In the genomic region with DNA sequence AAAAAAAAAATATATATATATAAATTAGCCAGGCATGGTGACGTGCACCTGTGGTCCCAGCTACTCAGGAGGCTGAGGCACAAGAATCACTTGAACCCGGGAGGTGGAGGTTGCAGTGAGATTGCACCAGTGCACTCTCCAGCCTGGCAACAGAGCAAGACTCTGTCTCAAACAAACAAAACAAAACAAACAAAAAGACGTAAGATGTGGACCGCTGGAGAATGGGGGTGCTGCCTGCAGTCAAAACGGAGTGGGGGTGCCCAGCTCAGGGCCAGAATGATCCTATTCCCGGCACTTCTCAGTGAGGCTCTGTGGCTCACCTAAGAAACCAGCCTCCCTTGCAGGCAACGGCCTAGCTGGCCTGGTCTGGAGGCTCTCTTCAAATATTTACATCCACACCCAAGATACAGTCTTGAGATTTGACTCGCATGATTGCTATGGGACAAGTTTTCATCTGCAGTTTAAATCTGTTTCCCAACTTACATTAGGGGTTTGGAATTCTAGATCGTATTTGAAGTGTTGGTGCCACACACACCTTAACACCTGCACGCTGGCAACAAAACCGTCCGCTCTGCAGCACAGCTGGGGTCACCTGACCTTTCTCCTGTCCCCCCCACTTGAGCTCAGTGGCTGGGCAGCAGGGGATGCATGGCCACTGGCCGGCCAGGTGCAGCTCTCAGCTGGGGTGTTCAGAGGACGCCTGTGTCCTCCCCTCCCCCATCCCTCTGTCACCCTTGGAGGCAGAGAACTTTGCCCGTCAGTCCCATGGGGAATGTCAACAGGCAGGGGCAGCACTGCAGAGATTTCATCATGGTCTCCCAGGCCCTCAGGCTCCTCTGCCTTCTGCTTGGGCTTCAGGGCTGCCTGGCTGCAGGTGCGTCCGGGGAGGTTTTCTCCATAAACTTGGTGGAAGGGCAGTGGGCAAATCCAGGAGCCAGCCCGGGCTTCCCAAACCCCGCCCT, we compare ENCODE assay signal across 17 cellular contexts. TPM values are rescaled to one million over a fixed set of nuclear protein-coding genes. Genes with fewer than 3 reads are reported as not detected.
DNase-seq lines count a peak whose midpoint lies in the region; ATAC-seq and TF ChIP-seq lines count a peak whose summit lies in the region.
"Had no signal": no experiment of that assay in that cellular context is flagged by ENCODE, and none has a peak within 500 bp of the region (broad histone marks: within the 10 kb centered on the region; RNA-seq: fewer than 3 reads in every experiment).

A gene (plus strand): TSS at position 760 of the 962 bp plus-strand sequence. CDS start 51 bp downstream, at position 811.

- no peak within 1 kb of the TSS for H2BK20ac ChIP-seq in H9 (ENCODE audit: low read depth, low read length, poor library complexity, severe bottlenecking)

- WGBS in H9 (ENCODE audit: extremely low coverage, insufficient read length, low lambda C conversion rate) = no CpG with 5 or more reads among the region's 19 CpGs

- H3K9ac ChIP-seq in H9 (ENCODE audit: extremely low read depth, insufficient read length, low read length) = no peak within 1 kb of the TSS
- H3K9ac ChIP-seq: parathyroid adenoma had no signal

- H3K4me2 ChIP-seq in H9 (ENCODE audit: insufficient read depth, insufficient read length, low read length) = no peak within 1 kb of the TSS

- H3K4me3 Mint-ChIP-seq in H9 (no peak within 1 kb of the TSS), osteocyte (ENCODE audit: unreplicated experiment) (no peak within 1 kb of the TSS)
- H3K4me3 Mint-ChIP-seq: activated naive CD4-positive, alpha-beta T cell treated with anti-CD3 and anti-CD28 coated beads, Interleukin-2, amount 10 ng/mL, durations not matched to agents 7 days and 5 days had no signal

- peak within 1 kb of the TSS; percentile 18; the same call in 1 of the 2 replicates for H3K4me3 ChIP-seq in WERI-Rb-1 (ENCODE audit: low read depth, low read length)

- peaks cover 4% of the 10 kb centered on the region for H3K23me2 ChIP-seq in H9 (ENCODE audit: insufficient read length, low read depth, low read length, poor library complexity, severe bottlenecking)

- no peaks in the 10 kb centered on the region; the same call in 1 of the 2 replicates for H3K4me1 ChIP-seq in H9 (ENCODE audit: insufficient read depth, low read length)
- H3K4me1 ChIP-seq: parathyroid adenoma had no signal

- H3K27ac Mint-ChIP-seq in H9 (no peak within 1 kb of the TSS; a peak in 1 of 7 replicates), osteocyte (ENCODE audit: unreplicated experiment) (no peak within 1 kb of the TSS)
- H3K27ac Mint-ChIP-seq: activated naive CD4-positive, alpha-beta T cell treated with anti-CD3 and anti-CD28 coated beads, Interleukin-2, amount 10 ng/mL, durations not matched to agents 7 days and 5 days; immature natural killer cell had no signal

- no peak within 1 kb of the TSS for H2AFZ ChIP-seq in H9 (ENCODE audit: low read length)
- H2AFZ ChIP-seq: parathyroid adenoma had no signal

- H3K4me1 Mint-ChIP-seq in H9 = peaks cover 7 to 19% of the 10 kb centered on the region in 2 experiments; a peak in 2 of 4 replicates
- no peaks in the 10 kb centered on the region for H3K4me1 Mint-ChIP-seq in osteocyte (ENCODE audit: unreplicated experiment)
- H3K4me1 Mint-ChIP-seq: activated naive CD4-positive, alpha-beta T cell treated with anti-CD3 and anti-CD28 coated beads, Interleukin-2, amount 10 ng/mL, durations not matched to agents 7 days and 5 days had no signal

- peak within 1 kb of the TSS; percentile 2 for H3K18ac ChIP-seq in H9 (ENCODE audit: insufficient read length, low read depth, low read length)

- H3K23ac ChIP-seq in H9 (ENCODE audit: insufficient read length, low read depth, low read length) = no peak within 1 kb of the TSS

- H3K14ac ChIP-seq in H9 (ENCODE audit: insufficient read depth, low read length) = peak within 1 kb of the TSS; percentile 43; the same call in 1 of the 2 replicates

- peaks cover 3 to 4% of the 10 kb centered on the region in 2 experiments; a peak in 4 of 5 replicates for H3K9me3 Mint-ChIP-seq in H9
- H3K9me3 Mint-ChIP-seq in osteocyte (ENCODE audit: unreplicated experiment) = no peaks in the 10 kb centered on the region
- H3K9me3 Mint-ChIP-seq: activated naive CD4-positive, alpha-beta T cell treated with anti-CD3 and anti-CD28 coated beads, Interleukin-2, amount 10 ng/mL, durations not matched to agents 7 days and 5 days; immature natural killer cell had no signal

- H3K36me3 ChIP-seq in WERI-Rb-1 = no peaks in the 10 kb centered on the region
- H3K36me3 ChIP-seq: brain microvascular endothelial cell had no signal

- no peak within 1 kb of the TSS for H4K91ac ChIP-seq in H9 (ENCODE audit: insufficient read length, low read depth, low read length)

- H3K27me3 Mint-ChIP-seq in H9 (ENCODE audit: low read depth) (peaks cover 21% of the 10 kb centered on the region), osteocyte (ENCODE audit: unreplicated experiment) (no peaks in the 10 kb centered on the region)

- no peak within 1 kb of the TSS for H4K5ac ChIP-seq in H9 (ENCODE audit: insufficient read length, low read depth, low read length)

- H4K20me1 ChIP-seq in H9 (ENCODE audit: control insufficient read depth, insufficient read depth, insufficient read length) = peaks cover 4% of the 10 kb centered on the region

- ATAC-seq in GM21619 (IDR thresholded peaks at IDR 0.05; ENCODE audit: unreplicated experiment) (no peak), GM18511 (IDR thresholded peaks at IDR 0.05; ENCODE audit: unreplicated experiment) (no peak)

- H3K36me3 Mint-ChIP-seq in H9 (ENCODE audit: insufficient read depth in 1 of 3, low read depth in 3 of 3) (peaks cover 3 to 5% (median 4%) of the 10 kb centered on the region in 3 experiments; a peak in 4 of 7 replicates), osteocyte (ENCODE audit: unreplicated experiment) (no peaks in the 10 kb centered on the region)
- H3K36me3 Mint-ChIP-seq: immature natural killer cell had no signal

- H2BK15ac ChIP-seq in H9 (ENCODE audit: low read depth, low read length) = no peak within 1 kb of the TSS

- DNase-seq in NCI-H1417 (lab: John Stamatoyannopoulos, UW) (peak; percentile 55 to 80 (median 60)), NCI-H1417 treated with DMSO at 0.1 percent for 48 hours (lab: John Stamatoyannopoulos, UW) (no peak), H9 (no peak), WERI-Rb-1 (peak; percentile 46), mucosa of gallbladder (ENCODE audit: low spot score) (peak; percentile 43), osteocyte (ENCODE audit: extremely low spot score, unreplicated experiment) (no peak)
- DNase-seq: activated CD4-positive, CD25-positive, alpha-beta regulatory T cell; activated naive CD4-positive, alpha-beta T cell treated with anti-CD3 and anti-CD28 coated beads, Interleukin-2, amount 10 ng/mL, durations not matched to agents 7 days and 5 days; brain microvascular endothelial cell; immature natural killer cell; NCI-H1092 treated with DMSO at 0.1 percent for 48 hours; stimulated activated CD4-positive, alpha-beta T cell treated with anti-CD3 and anti-CD28 coated beads, Interleukin-12 subunit alpha, Interleukin-12 subunit beta, amount 100 ng/mL, for 4 hours; SW 1271 had no signal

- H3K9me3 ChIP-seq in H9 (ENCODE audit: control insufficient read depth, low read depth, low read length) (no peaks in the 10 kb centered on the region), WERI-Rb-1 (ENCODE audit: severe bottlenecking) (peaks cover 12% of the 10 kb centered on the region)

- no peak within 1 kb of the TSS for H4K8ac ChIP-seq in H9 (replicated peaks; ENCODE audit: insufficient read length, low read depth, low read length)

- H2BK120ac ChIP-seq in H9 (ENCODE audit: low read depth, low read length, poor library complexity, severe bottlenecking) = no peak within 1 kb of the TSS

- no peak within 1 kb of the TSS for H2BK5ac ChIP-seq in H9 (ENCODE audit: insufficient read length, low read length)

- no peak within 1 kb of the TSS for H3K4ac ChIP-seq in H9 (ENCODE audit: low read depth, low read length)

- H3K27me3 ChIP-seq in H9 (ENCODE audit: insufficient read depth, low read length) (peaks cover 12% of the 10 kb centered on the region; the same call in 1 of the 2 replicates), WERI-Rb-1 (ENCODE audit: insufficient read depth, low read depth, severe bottlenecking) (no peaks in the 10 kb centered on the region)

- no peak within 1 kb of the TSS for H2BK12ac ChIP-seq in H9 (ENCODE audit: insufficient read length, low read depth, low read length)

- no peak within 1 kb of the TSS for H3K27ac ChIP-seq in H9 (ENCODE audit: insufficient read length, low read depth, low read length)
- peak within 1 kb of the TSS; percentile 27 for H3K27ac ChIP-seq in WERI-Rb-1
- H3K27ac ChIP-seq: brain microvascular endothelial cell, parathyroid adenoma had no signal

- no peak for TF ChIP-seq CTCF in H9 (conservative IDR thresholded peaks at IDR 0.05)
- no peak for TF ChIP-seq CTCF in WERI-Rb-1 (IDR thresholded peaks at IDR 0.05; ENCODE audit: low read depth, low read length)
- no peak for TF ChIP-seq CTCF in osteocyte (IDR thresholded peaks at IDR 0.05)

- no peaks in the 10 kb centered on the region for H3K79me1 ChIP-seq in H9 (ENCODE audit: insufficient read depth, low read depth, low read length, poor library complexity, severe bottlenecking)

- no peak within 1 kb of the TSS for H2AK5ac ChIP-seq in H9 (ENCODE audit: insufficient read length, low read length)

- no peak within 1 kb of the TSS for H3K56ac ChIP-seq in H9 (ENCODE audit: insufficient read length, low read depth, low read length)

- no peak within 1 kb of the TSS for H3T11ph ChIP-seq in H9 (ENCODE audit: low read length)

- H3K79me2 ChIP-seq in H9 (ENCODE audit: insufficient read depth, low read length) = no peaks in the 10 kb centered on the region
- H3K79me2 ChIP-seq: parathyroid adenoma had no signal

RNA-seq across cellular contexts. Expression of the gene that starts here (rescaled TPM):
- total RNA-seq in H9 (2021) (0.66 and 0.81 TPM in 2 replicates), mucosa of gallbladder (0.26 TPM), osteocyte (not detected in 2 replicates)
- total RNA-seq: A172 had no signal

Comparison
In these comparisons a context has a peak if more than half of its experiments do, and no peak if none do; other contexts are left out.
1. DNase-seq: peak in NCI-H1417 (3 of 3) and WERI-Rb-1 (single experiment); none in NCI-H1417 treated with DMSO at 0.1 percent for 48 hours (single experiment), H9 (single experiment) and osteocyte (single experiment).
2. Peak in DNase-seq in mucosa of gallbladder; RNA of the gene not detected or under 1 TPM.